In genomic region chr9:80552931-80553330, GRCh38 we compare ENCODE assay signal across 18 cellular contexts.
DNase-seq lines count a peak whose midpoint lies in the region; ATAC-seq lines count a peak whose summit lies in the region.
"Had no signal": no experiment of that assay in that cellular context is flagged by ENCODE, and none has a peak within 500 bp of the region (broad histone marks: within the 10 kb centered on the region; RNA-seq: fewer than 3 reads in every experiment).

No MANE protein-coding gene starts in this region.

- H3K79me1 ChIP-seq in mesendoderm (ENCODE audit: low read length) = no peaks in the 10 kb centered on the region

- DNase-seq in Right ventricle myocardium superior = peak; percentile 30
- DNase-seq in cardiac septum (ENCODE audit: low spot score) = no peak
- DNase-seq in fibroblast of gingiva (ENCODE audit: low read depth) = peak; percentile 79
- peak; percentile 2 for DNase-seq in mesendoderm
- DNase-seq in NCI-H2029 (lab: John Stamatoyannopoulos, UW) = no peak
- DNase-seq in kidney glomerular epithelial cell (lab: John Stamatoyannopoulos, UW) = no peak
- no peak for DNase-seq in stimulated activated CD4-positive, alpha-beta T cell treated with anti-CD3 and anti-CD28 coated beads, Interleukin-12 subunit alpha, Interleukin-12 subunit beta, amount 100 ng/mL, for 4 hours
- DNase-seq: activated CD8-positive, alpha-beta memory T cell treated with anti-CD3 and anti-CD28 coated beads, Interleukin-2, amount 50 U/mL, for 4 hours; activated naive CD4-positive, alpha-beta T cell; GDM1; hippocampal formation; NCI-H1436; NCI-H510A treated with DMSO at 0.1 percent for 48 hours; SW 1271 had no signal

- no peak overlapping the region for H3K9ac ChIP-seq in mesendoderm (ENCODE audit: low read length)

- no peak overlapping the region for H2AK5ac ChIP-seq in mesendoderm (ENCODE audit: low read length)

- H3K23ac ChIP-seq in mesendoderm (ENCODE audit: low read length) = no peak overlapping the region

- H3K79me2 ChIP-seq in mesendoderm (ENCODE audit: control insufficient read depth, insufficient read depth, low read length) = no peaks in the 10 kb centered on the region

- no peak overlapping the region for H2BK120ac ChIP-seq in mesendoderm (ENCODE audit: low read depth, low read length)

- no peaks in the 10 kb centered on the region for H3K27me3 ChIP-seq in mesendoderm (ENCODE audit: insufficient read depth, low read length, poor library complexity)
- H3K27me3 ChIP-seq: vagina had no signal

- H3K27ac ChIP-seq in mesendoderm (ENCODE audit: low read depth, low read length) = no peak overlapping the region
- H3K27ac ChIP-seq: vagina had no signal

- H3K4me2 ChIP-seq in mesendoderm (ENCODE audit: low read length) = no peak overlapping the region

- no peak overlapping the region for H4K5ac ChIP-seq in mesendoderm (ENCODE audit: low read length)

- no CpG with 5 or more reads among the region's 6 CpGs for WGBS in mesendoderm (ENCODE audit: extremely low coverage, insufficient coverage, low lambda C conversion rate)

- H4K8ac ChIP-seq in mesendoderm (ENCODE audit: low read depth, low read length) = no peak overlapping the region

- H2BK5ac ChIP-seq in mesendoderm (ENCODE audit: low read length) = no peak overlapping the region

- H3K4me1 ChIP-seq in mesendoderm (ENCODE audit: control insufficient read depth, low read depth, low read length) = no peaks in the 10 kb centered on the region
- H3K4me1 ChIP-seq: vagina had no signal

- intact Hi-C loops in Right ventricle myocardium superior (cut with DNase I) (no loop called here), cardiac septum (cut with DNase I) (no loop called here)

- no peak overlapping the region for H3K56ac ChIP-seq in mesendoderm (ENCODE audit: low read length)

- no peak overlapping the region for H2BK15ac ChIP-seq in mesendoderm (replicated peaks; ENCODE audit: low read depth)

- H3K4me3 ChIP-seq in mesendoderm (ENCODE audit: low read length) = no peak overlapping the region
- H3K4me3 ChIP-seq: vagina had no signal

- no peak overlapping the region for H3K4ac ChIP-seq in mesendoderm (ENCODE audit: low read depth, low read length)

- no peak overlapping the region for H3K18ac ChIP-seq in mesendoderm (ENCODE audit: low read length)

- ATAC-seq in Right ventricle myocardium superior (ENCODE audit: poor library complexity) (peak; percentile 71), GM21515 (IDR thresholded peaks at IDR 0.05; ENCODE audit: unreplicated experiment) (no peak)
- ATAC-seq: activated CD4-positive, CD25-positive, alpha-beta regulatory T cell treated with anti-CD3 and anti-CD28 coated beads, Interleukin-2, amount 50 U/mL, for 24 hours; stimulated activated memory B cell treated with anti-CD40 and anti-IgM and Interleukin-4, amounts not matched to agents 10 μg/mL and 1 μg/mL and 100 μg/mL, for 72 hours had no signal

- H3K36me3 ChIP-seq in mesendoderm (ENCODE audit: control insufficient read depth, insufficient read depth, low read length) = no peaks in the 10 kb centered on the region
- H3K36me3 ChIP-seq: vagina had no signal

Comparison
In these comparisons a context has a peak if more than half of its experiments do, and no peak if none do; other contexts are left out.
1. DNase-seq: peak in Right ventricle myocardium superior (single experiment), fibroblast of gingiva (single experiment) and mesendoderm (single experiment); none in cardiac septum (single experiment), NCI-H2029 (single experiment), kidney glomerular epithelial cell (single experiment) and stimulated activated CD4-positive, alpha-beta T cell treated with anti-CD3 and anti-CD28 coated beads, Interleukin-12 subunit alpha, Interleukin-12 subunit beta, amount 100 ng/mL, for 4 hours (single experiment).